ENCODE assay signal across 5 cellular contexts in genomic region chr20:34750484-34750883, GRCh38.
"Had no signal": no experiment of that assay in that cellular context is flagged by ENCODE, and none has a peak within 500 bp of the region (broad histone marks: within the 10 kb centered on the region; RNA-seq: fewer than 3 reads in every experiment).

No MANE protein-coding gene starts in this region.

- DNase-seq: KBM-7, KG1 had no signal

- H3K4me3 ChIP-seq: K562 had no signal

- H3K27ac ChIP-seq: HL-60, KMS-11 had no signal

- H3K9ac ChIP-seq: KMS-11 had no signal

- H3K4me2 ChIP-seq: KMS-11 had no signal

- ATAC-seq: K562 had no signal
